Comparison of ENCODE assay signal across 8 cellular contexts in genomic region chr5:131634996-131635754, GRCh38. TPM values are rescaled to one million over a fixed set of nuclear protein-coding genes. Genes with fewer than 3 reads are reported as not detected.
DNase-seq lines count a peak whose midpoint lies in the region; ATAC-seq and TF ChIP-seq lines count a peak whose summit lies in the region.

Gene RAPGEF6, minus strand, starts transcription at chr5:131635229. Its CDS starts 199 bp downstream, at chr5:131635030.

- peak within 1 kb of the TSS; percentile 98 for H3K27ac ChIP-seq in KMS-11
- H3K27ac ChIP-seq in Peyer's patch, result peak within 1 kb of the TSS; percentile 87 to 99 (median 96)
- peak within 1 kb of the TSS; percentile 99 for H3K27ac ChIP-seq in muscle layer of colon (ENCODE audit: low read depth, low read length)

- 0 out of 2 replicates have a peak, but pooled peaks cover 6% of the 10 kb centered on the region for H4K20me1 ChIP-seq in KMS-11 (ENCODE audit: insufficient read depth)

- DNase-seq in DMS79 (lab: John Stamatoyannopoulos, UW), result peak; percentile 89
- DNase-seq in Peyer's patch, result peak; percentile 97 to 99 (median 99)
- peak; percentile 94 to 95 for DNase-seq in activated T-cell treated with anti-CD3 and anti-CD28 coated beads, Interleukin-2, amount 50 U/mL, for 48 hours
- peak; percentile 89 for DNase-seq in stimulated activated CD8-positive, alpha-beta memory T cell treated with anti-CD3 and anti-CD28 coated beads, Interleukin-7, amount 100 ng/mL, for 24 hours (ENCODE audit: low read depth)

- H3K79me2 ChIP-seq in KMS-11 (ENCODE audit: insufficient read depth, low read depth), result peaks cover 44% of the 10 kb centered on the region

- peak; percentile 61 to 84 for TF ChIP-seq POLR2A in Peyer's patch (IDR thresholded peaks at IDR 0.05)

- H3K4me1 ChIP-seq in KMS-11 (ENCODE audit: low read depth, poor library complexity, severe bottlenecking) (peaks cover 36% of the 10 kb centered on the region), Peyer's patch (peaks cover 0 to 39% (median 6%) of the 10 kb centered on the region in 4 donors), muscle layer of colon (ENCODE audit: insufficient read depth, low read length) (peaks cover 26% of the 10 kb centered on the region)

- ATAC-seq in GM21737 (IDR thresholded peaks at IDR 0.05; ENCODE audit: unreplicated experiment), result peak; percentile 89
- peak; percentile 98 for ATAC-seq in esophagus mucosa

- H3K36me3 ChIP-seq in KMS-11 (ENCODE audit: insufficient read depth) (no peaks in the 10 kb centered on the region), Peyer's patch (no peaks in the 10 kb centered on the region), muscle layer of colon (ENCODE audit: insufficient read depth, low read length) (no peaks in the 10 kb centered on the region)

- H3K9me3 ChIP-seq in Peyer's patch (no peaks in the 10 kb centered on the region), muscle layer of colon (ENCODE audit: low read length) (no peaks in the 10 kb centered on the region)

- H3K4me2 ChIP-seq in KMS-11, result peak within 1 kb of the TSS; percentile 69

- peak within 1 kb of the TSS; percentile 94 for H3K9ac ChIP-seq in KMS-11
- peak within 1 kb of the TSS; percentile 95 for H3K9ac ChIP-seq in muscle layer of colon (ENCODE audit: low read length)

- H3K27me3 ChIP-seq in KMS-11 (ENCODE audit: insufficient read depth, low read depth) (no peaks in the 10 kb centered on the region), Peyer's patch (no peaks in the 10 kb centered on the region), muscle layer of colon (ENCODE audit: control insufficient read depth in 1 of 2, insufficient read depth in 2 of 2, low read length in 2 of 2) (no peaks in the 10 kb centered on the region)

- no peak within 1 kb of the TSS for H3K4me3 ChIP-seq in KMS-11 (IDR thresholded peaks at IDR 0.05; ENCODE audit: insufficient read depth, low read depth, low read length)
- H3K4me3 ChIP-seq in Peyer's patch, result peak within 1 kb of the TSS; percentile 49 to 75 (median 60)
- H3K4me3 ChIP-seq in muscle layer of colon (ENCODE audit: low read depth in 1 of 2, low read length in 2 of 2), result peak within 1 kb of the TSS; percentile 84 to 86

- TF ChIP-seq CTCF in KMS-11 (conservative IDR thresholded peaks at IDR 0.05; ENCODE audit: low read depth, low read length), result no peak
- TF ChIP-seq CTCF in Peyer's patch (IDR thresholded peaks at IDR 0.05), result peak in 3 of 6 experiments; percentile 41 to 50 (median 42)

- peak within 1 kb of the TSS; percentile 60 for H2AFZ ChIP-seq in KMS-11 (ENCODE audit: low read depth)

RNA-seq across cellular contexts. Expression of gene RAPGEF6, which starts in this region (rescaled TPM):
- total RNA-seq in Peyer's patch, result 100 to 1,000 TPM in 1 of 4 donors, 10 to 100 TPM in 3; 16.7 to 104 (median 22.6) TPM
- total RNA-seq in esophagus mucosa, result 8.6 TPM
